ENCODE assay signal across 1 cellular context in the genomic region with DNA sequence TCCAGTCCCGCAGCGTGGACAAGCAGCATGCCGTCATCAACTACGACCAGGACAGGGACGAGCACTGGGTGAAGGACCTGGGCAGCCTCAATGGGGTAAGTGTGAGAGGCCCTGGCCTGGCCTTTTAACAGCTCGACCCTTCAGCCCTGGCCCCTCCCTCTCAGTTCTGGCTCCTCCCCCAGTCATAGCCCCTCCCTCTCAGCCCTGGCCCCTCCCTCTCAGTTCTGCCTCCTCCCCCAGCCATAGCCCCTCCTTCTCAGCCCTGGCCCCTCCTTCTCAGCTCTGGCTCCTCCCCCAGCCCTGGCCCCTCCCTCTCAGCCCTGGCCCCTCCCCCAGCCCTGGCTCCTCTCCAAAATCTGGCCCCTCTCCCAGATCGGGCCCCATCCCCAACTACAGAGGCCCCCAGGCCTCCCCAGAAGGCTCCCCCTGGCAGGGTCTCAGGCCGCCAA.
TF ChIP-seq lines count a peak whose summit lies in the region.

No MANE protein-coding gene starts in this region.

TF ChIP-seq in HEK293, 187 proteins besides CTCF, POLR2A, EP300 and RAD21 (continued from another document):
- TF ChIP-seq ZNF692 (tag by site-specific recombination; IDR thresholded peaks at IDR 0.05) = no peak
- 0 out of 2 replicates have a peak, but pooled peaks have one; percentile 22 for TF ChIP-seq ZBTB17 (tag by site-specific recombination; IDR thresholded peaks at IDR 0.05)
- TF ChIP-seq ZNF146 (tag by site-specific recombination; IDR thresholded peaks at IDR 0.05) = no peak
- no peak for TF ChIP-seq ZNF211 (tag by site-specific recombination; IDR thresholded peaks at IDR 0.05; ENCODE audit: low read depth)
- no peak for TF ChIP-seq AEBP2 (tag by site-specific recombination; IDR thresholded peaks at IDR 0.05; ENCODE audit: borderline replicate concordance)
- TF ChIP-seq SP2 (tag by site-specific recombination; IDR thresholded peaks at IDR 0.05) = peak; percentile 59
- no peak for TF ChIP-seq SETDB1 (IDR thresholded peaks at IDR 0.05; ENCODE audit: insufficient read length, low read length)
- TF ChIP-seq, protein P1, sequence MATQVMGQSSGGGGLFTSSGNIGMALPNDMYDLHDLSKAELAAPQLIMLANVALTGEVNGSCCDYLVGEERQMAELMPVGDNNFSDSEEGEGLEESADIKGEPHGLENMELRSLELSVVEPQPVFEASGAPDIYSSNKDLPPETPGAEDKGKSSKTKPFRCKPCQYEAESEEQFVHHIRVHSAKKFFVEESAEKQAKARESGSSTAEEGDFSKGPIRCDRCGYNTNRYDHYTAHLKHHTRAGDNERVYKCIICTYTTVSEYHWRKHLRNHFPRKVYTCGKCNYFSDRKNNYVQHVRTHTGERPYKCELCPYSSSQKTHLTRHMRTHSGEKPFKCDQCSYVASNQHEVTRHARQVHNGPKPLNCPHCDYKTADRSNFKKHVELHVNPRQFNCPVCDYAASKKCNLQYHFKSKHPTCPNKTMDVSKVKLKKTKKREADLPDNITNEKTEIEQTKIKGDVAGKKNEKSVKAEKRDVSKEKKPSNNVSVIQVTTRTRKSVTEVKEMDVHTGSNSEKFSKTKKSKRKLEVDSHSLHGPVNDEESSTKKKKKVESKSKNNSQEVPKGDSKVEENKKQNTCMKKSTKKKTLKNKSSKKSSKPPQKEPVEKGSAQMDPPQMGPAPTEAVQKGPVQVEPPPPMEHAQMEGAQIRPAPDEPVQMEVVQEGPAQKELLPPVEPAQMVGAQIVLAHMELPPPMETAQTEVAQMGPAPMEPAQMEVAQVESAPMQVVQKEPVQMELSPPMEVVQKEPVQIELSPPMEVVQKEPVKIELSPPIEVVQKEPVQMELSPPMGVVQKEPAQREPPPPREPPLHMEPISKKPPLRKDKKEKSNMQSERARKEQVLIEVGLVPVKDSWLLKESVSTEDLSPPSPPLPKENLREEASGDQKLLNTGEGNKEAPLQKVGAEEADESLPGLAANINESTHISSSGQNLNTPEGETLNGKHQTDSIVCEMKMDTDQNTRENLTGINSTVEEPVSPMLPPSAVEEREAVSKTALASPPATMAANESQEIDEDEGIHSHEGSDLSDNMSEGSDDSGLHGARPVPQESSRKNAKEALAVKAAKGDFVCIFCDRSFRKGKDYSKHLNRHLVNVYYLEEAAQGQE (tag by site-specific recombination; IDR thresholded peaks at IDR 0.05) = no peak
- TF ChIP-seq, protein P2, sequence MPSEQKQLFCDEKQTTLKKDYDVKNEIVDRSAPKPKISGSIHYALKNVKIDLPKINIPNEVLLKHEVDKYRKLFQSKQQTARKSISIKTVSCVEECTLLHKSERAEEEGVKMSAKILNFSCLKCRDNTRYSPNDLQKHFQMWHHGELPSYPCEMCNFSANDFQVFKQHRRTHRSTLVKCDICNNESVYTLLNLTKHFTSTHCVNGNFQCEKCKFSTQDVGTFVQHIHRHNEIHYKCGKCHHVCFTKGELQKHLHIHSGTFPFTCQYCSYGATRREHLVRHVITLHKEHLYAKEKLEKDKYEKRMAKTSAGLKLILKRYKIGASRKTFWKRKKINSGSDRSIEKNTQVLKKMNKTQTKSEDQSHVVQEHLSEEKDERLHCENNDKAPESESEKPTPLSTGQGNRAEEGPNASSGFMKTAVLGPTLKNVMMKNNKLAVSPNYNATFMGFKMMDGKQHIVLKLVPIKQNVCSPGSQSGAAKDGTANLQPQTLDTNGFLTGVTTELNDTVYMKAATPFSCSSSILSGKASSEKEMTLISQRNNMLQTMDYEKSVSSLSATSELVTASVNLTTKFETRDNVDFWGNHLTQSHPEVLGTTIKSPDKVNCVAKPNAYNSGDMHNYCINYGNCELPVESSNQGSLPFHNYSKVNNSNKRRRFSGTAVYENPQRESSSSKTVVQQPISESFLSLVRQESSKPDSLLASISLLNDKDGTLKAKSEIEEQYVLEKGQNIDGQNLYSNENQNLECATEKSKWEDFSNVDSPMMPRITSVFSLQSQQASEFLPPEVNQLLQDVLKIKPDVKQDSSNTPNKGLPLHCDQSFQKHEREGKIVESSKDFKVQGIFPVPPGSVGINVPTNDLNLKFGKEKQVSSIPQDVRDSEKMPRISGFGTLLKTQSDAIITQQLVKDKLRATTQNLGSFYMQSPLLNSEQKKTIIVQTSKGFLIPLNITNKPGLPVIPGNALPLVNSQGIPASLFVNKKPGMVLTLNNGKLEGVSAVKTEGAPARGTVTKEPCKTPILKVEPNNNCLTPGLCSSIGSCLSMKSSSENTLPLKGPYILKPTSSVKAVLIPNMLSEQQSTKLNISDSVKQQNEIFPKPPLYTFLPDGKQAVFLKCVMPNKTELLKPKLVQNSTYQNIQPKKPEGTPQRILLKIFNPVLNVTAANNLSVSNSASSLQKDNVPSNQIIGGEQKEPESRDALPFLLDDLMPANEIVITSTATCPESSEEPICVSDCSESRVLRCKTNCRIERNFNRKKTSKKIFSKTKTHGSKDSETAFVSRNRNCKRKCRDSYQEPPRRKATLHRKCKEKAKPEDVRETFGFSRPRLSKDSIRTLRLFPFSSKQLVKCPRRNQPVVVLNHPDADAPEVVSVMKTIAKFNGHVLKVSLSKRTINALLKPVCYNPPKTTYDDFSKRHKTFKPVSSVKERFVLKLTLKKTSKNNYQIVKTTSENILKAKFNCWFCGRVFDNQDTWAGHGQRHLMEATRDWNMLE (tag by site-specific recombination; conservative IDR thresholded peaks at IDR 0.05; ENCODE audit: low read depth) = no peak
- TF ChIP-seq, protein P3, sequence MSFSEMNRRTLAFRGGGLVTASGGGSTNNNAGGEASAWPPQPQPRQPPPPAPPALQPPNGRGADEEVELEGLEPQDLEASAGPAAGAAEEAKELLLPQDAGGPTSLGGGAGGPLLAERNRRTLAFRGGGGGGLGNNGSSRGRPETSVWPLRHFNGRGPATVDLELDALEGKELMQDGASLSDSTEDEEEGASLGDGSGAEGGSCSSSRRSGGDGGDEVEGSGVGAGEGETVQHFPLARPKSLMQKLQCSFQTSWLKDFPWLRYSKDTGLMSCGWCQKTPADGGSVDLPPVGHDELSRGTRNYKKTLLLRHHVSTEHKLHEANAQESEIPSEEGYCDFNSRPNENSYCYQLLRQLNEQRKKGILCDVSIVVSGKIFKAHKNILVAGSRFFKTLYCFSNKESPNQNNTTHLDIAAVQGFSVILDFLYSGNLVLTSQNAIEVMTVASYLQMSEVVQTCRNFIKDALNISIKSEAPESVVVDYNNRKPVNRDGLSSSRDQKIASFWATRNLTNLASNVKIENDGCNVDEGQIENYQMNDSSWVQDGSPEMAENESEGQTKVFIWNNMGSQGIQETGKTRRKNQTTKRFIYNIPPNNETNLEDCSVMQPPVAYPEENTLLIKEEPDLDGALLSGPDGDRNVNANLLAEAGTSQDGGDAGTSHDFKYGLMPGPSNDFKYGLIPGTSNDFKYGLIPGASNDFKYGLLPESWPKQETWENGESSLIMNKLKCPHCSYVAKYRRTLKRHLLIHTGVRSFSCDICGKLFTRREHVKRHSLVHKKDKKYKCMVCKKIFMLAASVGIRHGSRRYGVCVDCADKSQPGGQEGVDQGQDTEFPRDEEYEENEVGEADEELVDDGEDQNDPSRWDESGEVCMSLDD (tag by site-specific recombination; IDR thresholded peaks at IDR 0.05) = no peak
- TF ChIP-seq TRIM28 (IDR thresholded peaks at IDR 0.05; ENCODE audit: borderline replicate concordance, low read length) = no peak
- no peak for TF ChIP-seq ZBTB1 (tag by site-specific recombination; IDR thresholded peaks at IDR 0.05)
- no peak for TF ChIP-seq ZNF610 (tag by site-specific recombination; IDR thresholded peaks at IDR 0.05; ENCODE audit: borderline replicate concordance)
- TF ChIP-seq FEZF1 (tag by site-specific recombination; IDR thresholded peaks at IDR 0.05) = no peak
- no peak for TF ChIP-seq ZNF529 (tag by site-specific recombination; IDR thresholded peaks at IDR 0.05; ENCODE audit: insufficient replicate concordance)
- TF ChIP-seq BCL11B (tag by site-specific recombination; IDR thresholded peaks at IDR 0.05; ENCODE audit: low read depth) = no peak
- TF ChIP-seq ZNF521 (tag by site-specific recombination; IDR thresholded peaks at IDR 0.05) = no peak
- no peak for TF ChIP-seq ZBTB8A (tag by site-specific recombination; IDR thresholded peaks at IDR 0.05)
- TF ChIP-seq ZBTB48 (tag by site-specific recombination; IDR thresholded peaks at IDR 0.05) = no peak
- no peak for TF ChIP-seq ZNF366 (tag by site-specific recombination; conservative IDR thresholded peaks at IDR 0.05)
- TF ChIP-seq ZNF514 (tag by site-specific recombination; IDR thresholded peaks at IDR 0.05) = no peak
- TF ChIP-seq HOXD13 (CRISPR knock-in tag; IDR thresholded peaks at IDR 0.05; ENCODE audit: borderline replicate concordance) = no peak
- TF ChIP-seq GLIS2 (tag by site-specific recombination; IDR thresholded peaks at IDR 0.05) = no peak
- TF ChIP-seq ZNF501 (tag by site-specific recombination; IDR thresholded peaks at IDR 0.05) = no peak
TF ChIP-seq in HEK293: peak in this region for 5.
